Comparison of ENCODE assay signal across 13 cellular contexts in the genomic region with DNA sequence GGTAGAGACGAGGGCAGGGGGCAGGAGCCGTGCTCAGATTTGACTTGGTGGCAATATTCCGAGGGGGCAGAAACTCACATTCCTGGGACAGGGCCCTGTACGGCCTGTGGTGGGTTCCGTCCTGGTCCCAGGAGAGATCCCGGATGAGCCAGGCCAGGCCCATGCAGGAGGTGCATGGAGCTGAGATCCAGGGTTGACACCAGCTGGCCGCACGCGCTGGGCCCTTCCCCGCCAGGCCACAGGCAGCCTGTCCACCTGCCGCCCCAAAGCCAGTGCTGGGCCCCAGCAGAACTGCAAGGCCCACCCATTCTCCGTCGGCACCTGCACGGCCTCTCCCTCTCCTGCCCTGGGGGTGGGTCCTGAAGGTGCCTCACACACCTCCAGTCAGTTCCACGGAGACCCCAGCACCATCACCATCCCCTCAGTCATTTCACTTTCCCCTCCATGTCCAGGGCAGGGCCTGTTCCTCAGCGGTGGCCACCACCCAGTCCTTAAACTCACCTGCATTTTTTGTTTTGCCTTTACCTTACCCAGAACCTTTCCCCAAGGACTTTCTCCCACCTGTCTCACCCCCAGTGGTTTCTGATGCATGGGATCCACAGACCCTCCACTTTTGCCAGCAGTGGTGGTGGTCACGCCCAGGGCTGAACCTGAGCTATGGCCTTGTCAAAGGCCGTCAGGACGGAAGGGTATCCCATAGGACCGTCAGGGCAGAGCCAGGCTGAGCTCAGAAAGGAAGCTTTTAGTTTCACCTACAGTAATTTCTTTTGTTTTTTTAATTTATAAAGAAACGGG. TPM values are rescaled to one million over a fixed set of nuclear protein-coding genes. Genes with fewer than 3 reads are reported as not detected.
"Had no signal": no experiment of that assay in that cellular context is flagged by ENCODE, and none has a peak within 500 bp of the region (broad histone marks: within the 10 kb centered on the region; RNA-seq: fewer than 3 reads in every experiment).

No MANE protein-coding gene starts in this region.

- H3K9me3 Mint-ChIP-seq: activated T-helper 17 cell treated with anti-CD3 and anti-CD28 coated beads, Interleukin-2, amount 50 U/mL, for 72 hours had no signal

- H3K4me3 Mint-ChIP-seq: activated T-helper 17 cell treated with anti-CD3 and anti-CD28 coated beads, Interleukin-2, amount 50 U/mL, for 72 hours had no signal

- ATAC-seq: activated T-helper 17 cell treated with anti-CD3 and anti-CD28 coated beads, Interleukin-2, amount 50 U/mL, for 72 hours; esophagus mucosa had no signal

- H3K4me1 Mint-ChIP-seq: activated T-helper 17 cell treated with anti-CD3 and anti-CD28 coated beads, Interleukin-2, amount 50 U/mL, for 72 hours had no signal

- DNase-seq: activated CD4-positive, alpha-beta T cell treated with anti-CD3 and anti-CD28 coated beads, Interleukin-2, amount 50 U/mL, for 48 hours; activated CD4-positive, CD25-positive, alpha-beta regulatory T cell; brain microvascular endothelial cell; hypothalamus; retina; SK-N-SH; stimulated activated CD4-positive, alpha-beta T cell treated with anti-CD3 and anti-CD28 coated beads, Interleukin-4, amount 100 ng/mL, for 4 hours; T-helper 1 cell had no signal

- H3K27ac Mint-ChIP-seq: activated T-helper 17 cell treated with anti-CD3 and anti-CD28 coated beads, Interleukin-2, amount 50 U/mL, for 72 hours had no signal

- H3K27me3 Mint-ChIP-seq: activated T-helper 17 cell treated with anti-CD3 and anti-CD28 coated beads, Interleukin-2, amount 50 U/mL, for 72 hours had no signal

RNA-seq across cellular contexts. Expression of a gene that starts 25.1 kb away (rescaled TPM):
- total RNA-seq: esophagus mucosa had no signal
- polyA plus RNA-seq: neural cell had no signal

RNA-seq across cellular contexts. Expression of a gene that starts 53.9 kb away (rescaled TPM):
- total RNA-seq: esophagus mucosa, glomerular endothelial cell, skeletal muscle tissue had no signal
- polyA plus RNA-seq: neural cell had no signal
